8 cellular contexts compared by ENCODE assay signal in the genomic region with DNA sequence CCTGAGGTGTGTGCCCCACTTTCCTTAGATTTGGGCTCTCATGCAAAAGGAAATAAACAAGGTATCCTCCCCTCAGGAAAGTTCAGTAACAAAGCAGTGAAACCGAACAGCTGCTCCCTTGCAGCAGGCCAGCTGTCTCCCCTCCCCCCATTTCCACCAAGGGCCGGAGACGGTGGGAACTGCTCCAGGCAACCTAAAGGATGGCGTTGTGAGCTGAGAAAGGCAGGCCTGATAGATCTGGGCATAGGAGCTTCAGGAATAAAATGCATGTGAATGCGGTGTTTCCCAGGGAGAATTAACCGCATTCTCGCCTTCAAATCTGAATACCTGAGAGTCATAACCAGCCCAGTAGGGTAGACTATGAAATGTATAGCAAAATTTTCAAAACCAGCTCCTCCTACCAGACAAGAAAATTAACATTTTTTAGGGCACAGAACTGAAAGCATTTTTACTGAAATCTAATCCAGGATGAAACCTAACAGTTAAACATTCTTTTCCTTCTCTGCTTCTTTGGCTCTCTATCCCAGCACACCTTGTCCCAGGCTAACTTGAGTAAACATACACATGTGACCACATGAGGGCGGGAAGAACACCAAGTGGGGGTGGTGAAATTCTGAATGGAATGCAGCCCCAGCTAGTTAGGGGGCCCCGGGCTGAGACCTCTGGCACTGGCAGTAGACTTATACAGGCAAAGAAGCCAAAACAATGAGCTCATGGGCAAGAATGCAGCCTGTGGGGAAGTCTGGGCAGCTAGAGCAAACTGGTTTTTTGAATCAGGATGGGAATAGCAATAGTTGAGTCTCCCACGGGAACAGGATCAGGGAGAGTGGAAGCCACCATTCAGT. TPM values are rescaled to one million over a fixed set of nuclear protein-coding genes. Genes with fewer than 3 reads are reported as not detected.
A peak's percentile ranks its signal among the peaks of the same experiment; 100 is the strongest.
DNase-seq lines count a peak whose midpoint lies in the region; ATAC-seq and TF ChIP-seq lines count a peak whose summit lies in the region.

No MANE protein-coding gene starts in this region.

- peak; percentile 18 to 24 for ATAC-seq in activated T-cell treated with anti-CD3 and anti-CD28 coated beads, Interleukin-2, amount 50 U/mL, for 72 hours (replicated peaks in 1 of 2)
- ATAC-seq in natural killer cell (peak; percentile 2 to 11 (median 2)), GM21423 (IDR thresholded peaks at IDR 0.05; ENCODE audit: unreplicated experiment) (no peak)

- peaks cover 3 to 10% of the 10 kb centered on the region in 2 donors for H3K36me3 Mint-ChIP-seq in activated T-cell treated with anti-CD3 and anti-CD28 coated beads, Interleukin-2, amount 50 U/mL, for 72 hours (ENCODE audit: insufficient read depth in 2 of 2)
- peaks cover 6% of the 10 kb centered on the region for H3K36me3 Mint-ChIP-seq in natural killer cell

- TF ChIP-seq CTCF in fibroblast of pulmonary artery (IDR thresholded peaks at IDR 0.05; ENCODE audit: low read length, missing control alignments) (no peak), natural killer cell (IDR thresholded peaks at IDR 0.05) (no peak)

- intact Hi-C loops in natural killer cell (cut with micrococcal nuclease), result loop anchor here (10.0 kb wide), 3 partner anchors 197 to 357 kb away; a partner anchor contains a TSS

- DNase-seq in ELF-1 (ENCODE audit: low read depth, low spot score), result peak; percentile 98
- DNase-seq in HEK293T (ENCODE audit: extremely low spot score), result peak; percentile 37
- peak; percentile 68 for DNase-seq in NCI-H2196 (lab: John Stamatoyannopoulos, UW; ENCODE audit: unreplicated experiment)
- DNase-seq in activated T-cell treated with anti-CD3 and anti-CD28 coated beads, Interleukin-2, amount 50 U/mL, for 72 hours, result peak; percentile 60 to 70
- peak; percentile 99 for DNase-seq in fibroblast of pulmonary artery (ENCODE audit: low read depth)
- DNase-seq in natural killer cell, result no peak

- CTCF ChIA-PET in HEK293T (lab: Yijun Ruan, JAX), result interaction anchor here (0.8 to 1.5 kb wide), 3 partner anchors 9 to 51 kb away, joined by 3 to 5 read pairs (median 4); no protein-coding TSS in a partner anchor

- H3K4me1 ChIP-seq in urinary bladder (ENCODE audit: insufficient read depth), result peaks cover 6% of the 10 kb centered on the region

- H3K36me3 ChIP-seq in urinary bladder (ENCODE audit: insufficient read depth), result no peaks in the 10 kb centered on the region

- H3K4me3 ChIP-seq in fibroblast of pulmonary artery (replicated peaks; ENCODE audit: low read depth, low read length) (peak overlapping the region; percentile 38), urinary bladder (ENCODE audit: low read depth, low read length) (peak overlapping the region; percentile 13)

- peak overlapping the region; percentile 46 for H3K27ac ChIP-seq in urinary bladder (ENCODE audit: low read depth)

- H3K9me3 Mint-ChIP-seq in activated T-cell treated with anti-CD3 and anti-CD28 coated beads, Interleukin-2, amount 50 U/mL, for 72 hours, result no peaks in the 10 kb centered on the region
- no peaks in the 10 kb centered on the region for H3K9me3 Mint-ChIP-seq in natural killer cell

- peak overlapping the region; percentile 91 to 99 for H3K4me3 Mint-ChIP-seq in activated T-cell treated with anti-CD3 and anti-CD28 coated beads, Interleukin-2, amount 50 U/mL, for 72 hours
- peak overlapping the region; percentile 88 for H3K4me3 Mint-ChIP-seq in natural killer cell

- WGBS in urinary bladder, result 6% methylated on average over 10 of the region's 10 CpGs

- H3K4me1 Mint-ChIP-seq in activated T-cell treated with anti-CD3 and anti-CD28 coated beads, Interleukin-2, amount 50 U/mL, for 72 hours (ENCODE audit: low read depth), result peaks cover 97% of the 10 kb centered on the region
- peaks cover 81 to 84% of the 10 kb centered on the region in 2 donors for H3K4me1 Mint-ChIP-seq in natural killer cell

- H3K27ac Mint-ChIP-seq in activated T-cell treated with anti-CD3 and anti-CD28 coated beads, Interleukin-2, amount 50 U/mL, for 72 hours, result peak overlapping the region; percentile 98
- peak overlapping the region; percentile 98 to 99 for H3K27ac Mint-ChIP-seq in natural killer cell

- POLR2A ChIA-PET in HEK293T (lab: Yijun Ruan, JAX), result interaction anchor here (0.8 to 11.7 kb wide), 3 partner anchors 10 to 62 kb away, joined by 3 to 260 read pairs (median 8); a partner anchor contains a TSS

- H3K27me3 Mint-ChIP-seq in activated T-cell treated with anti-CD3 and anti-CD28 coated beads, Interleukin-2, amount 50 U/mL, for 72 hours (ENCODE audit: low read depth), result no peaks in the 10 kb centered on the region
- H3K27me3 Mint-ChIP-seq in natural killer cell (ENCODE audit: low read depth in 2 of 2), result no peaks in the 10 kb centered on the region

TF ChIP-seq in HEK293T, 16 proteins besides CTCF, POLR2A, EP300 and RAD21:
- no peak for TF ChIP-seq HDGF (IDR thresholded peaks at IDR 0.05; ENCODE audit: borderline replicate concordance)
- no peak for TF ChIP-seq CTBP1 (IDR thresholded peaks at IDR 0.05; ENCODE audit: borderline replicate concordance)
- no peak for TF ChIP-seq LEF1 (IDR thresholded peaks at IDR 0.05; ENCODE audit: borderline replicate concordance)
- no peak for TF ChIP-seq ELF4 (IDR thresholded peaks at IDR 0.05)
- TF ChIP-seq L3MBTL2 (conservative IDR thresholded peaks at IDR 0.05), result peak; percentile 46

RNA-seq across cellular contexts. Expression of a gene that starts 11.5 kb away (rescaled TPM):
- total RNA-seq in activated T-cell treated with anti-CD3 and anti-CD28 coated beads, Interleukin-2, amount 50 U/mL, for 72 hours, result 100 to 1,000 TPM; 373 to 495 TPM
- total RNA-seq in natural killer cell, result 1,000 to 10,000 TPM in 1 of 3 donors, 100 to 1,000 TPM in 2; 929 to 1,396 (median 938) TPM
- 160 TPM for total RNA-seq in urinary bladder
- 225 TPM for polyA plus RNA-seq in urinary bladder

RNA-seq across cellular contexts. Expression of a gene that starts 18.7 kb away (rescaled TPM):
- 1 to 10 TPM in 1 of 2 donors, under 1 TPM in 1; 0.86 to 2.6 TPM for total RNA-seq in activated T-cell treated with anti-CD3 and anti-CD28 coated beads, Interleukin-2, amount 50 U/mL, for 72 hours
- total RNA-seq in natural killer cell (1 to 10 TPM; 1.7 to 2.9 (median 2.9) TPM), urinary bladder (35.5 TPM)
- 144 TPM for polyA plus RNA-seq in urinary bladder

RNA-seq across cellular contexts. Expression of a gene that starts 52.4 kb away (rescaled TPM):
- under 1 TPM in 1 of 2 donors, not detected in 1; 0.79 TPM for total RNA-seq in activated T-cell treated with anti-CD3 and anti-CD28 coated beads, Interleukin-2, amount 50 U/mL, for 72 hours
- total RNA-seq in natural killer cell (not detected), urinary bladder (not detected)
- polyA plus RNA-seq in urinary bladder, result 0.47 TPM
